In the genomic region with DNA sequence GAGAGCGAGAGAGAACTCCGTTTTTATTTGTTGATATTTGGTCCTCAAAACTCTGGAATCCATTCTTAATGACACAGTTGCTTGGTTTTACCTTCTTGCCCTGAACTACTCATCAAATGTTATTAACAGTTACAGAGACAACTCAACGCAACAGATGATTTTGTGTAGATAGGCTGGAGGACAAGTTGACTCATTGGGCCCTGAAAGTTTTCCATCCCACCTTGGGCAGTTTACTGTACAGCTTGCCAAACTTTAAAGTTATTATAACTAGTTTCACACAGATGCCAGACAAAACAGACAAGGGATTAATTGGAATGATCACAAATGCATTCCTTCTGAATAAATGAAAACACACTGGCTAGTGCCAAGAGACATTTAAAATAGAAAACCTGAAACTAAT, we compare ENCODE assay signal across 18 cellular contexts.
DNase-seq lines count a peak whose midpoint lies in the region; ATAC-seq and TF ChIP-seq lines count a peak whose summit lies in the region.
"Had no signal": no experiment of that assay in that cellular context is flagged by ENCODE, and none has a peak within 500 bp of the region (broad histone marks: within the 10 kb centered on the region; RNA-seq: fewer than 3 reads in every experiment).

No MANE protein-coding gene starts in this region.

- H3K36me3 ChIP-seq in IMR-90 (ENCODE audit: control insufficient read depth, insufficient read depth, low read length) = no peaks in the 10 kb centered on the region
- H3K36me3 ChIP-seq: BE2C had no signal

- H3K27me3 ChIP-seq in IMR-90 (ENCODE audit: control insufficient read depth, insufficient read depth, low read length) = no peaks in the 10 kb centered on the region
- H3K27me3 ChIP-seq: BE2C had no signal

- no CpG with 5 or more reads among the region's 3 CpGs for WGBS in IMR-90 (ENCODE audit: extremely low coverage in 2 of 2, insufficient read length in 1 of 2), 2 experiments

- POLR2A ChIA-PET in IMR-90 (lab: Charles Lee; ENCODE audit: unreplicated experiment) = no interaction called here

- no peak overlapping the region for H2BK15ac ChIP-seq in IMR-90 (ENCODE audit: low read depth, low read length)

- no peak overlapping the region for H3K18ac ChIP-seq in IMR-90 (ENCODE audit: low read depth, low read length)

- no peak overlapping the region for H3K14ac ChIP-seq in IMR-90 (replicated peaks; ENCODE audit: low read depth, low read length)

- no peak overlapping the region for H3K27ac ChIP-seq in IMR-90 (ENCODE audit: insufficient read depth, low read length)

- TF ChIP-seq POLR2A in IMR-90 (IDR thresholded peaks at IDR 0.05; ENCODE audit: low read depth, low read length) = no peak

- H3K4me3 Mint-ChIP-seq in progenitor cell of endocrine pancreas (ENCODE audit: low read depth) = no peak overlapping the region
- H3K4me3 Mint-ChIP-seq: CD4-positive, CD25-positive, alpha-beta regulatory T cell; CD8-positive, alpha-beta memory T cell had no signal

- DNase-seq in GM03348 (ENCODE audit: low spot score) = peak; percentile 14
- peak; percentile 18 for DNase-seq in IMR-90
- peak; percentile 2 to 7 for DNase-seq in dermis microvascular lymphatic vessel endothelial cell (ENCODE audit: low read depth in 2 of 2)
- peak; percentile 38 for DNase-seq in iris pigment epithelial cell (ENCODE audit: low read depth)
- DNase-seq in progenitor cell of endocrine pancreas (ENCODE audit: low spot score, unreplicated experiment) = no peak
- no peak for DNase-seq in stimulated activated CD4-positive, alpha-beta T cell treated with anti-CD3 and anti-CD28 coated beads, Interleukin-2, amount 100 ng/mL, for 48 hours
- DNase-seq in ACHN = no peak
- DNase-seq: BE2C; C1 segment of cervical spinal cord; CD4-positive, CD25-positive, alpha-beta regulatory T cell; CD8-positive, alpha-beta memory T cell; COR-L47; DMS 273 treated with DMSO at 0.1 percent for 48 hours; DMS53; DND-41; GOT3; H7 had no signal

- peaks cover 15% of the 10 kb centered on the region for H3K4me1 Mint-ChIP-seq in progenitor cell of endocrine pancreas (ENCODE audit: low read depth)
- H3K4me1 Mint-ChIP-seq: CD8-positive, alpha-beta memory T cell had no signal

- H3K36me3 Mint-ChIP-seq in progenitor cell of endocrine pancreas (ENCODE audit: insufficient read depth) = peaks cover 1% of the 10 kb centered on the region

- no peak overlapping the region for H2AFZ ChIP-seq in IMR-90 (replicated peaks; ENCODE audit: low read length, poor library complexity)

- TF ChIP-seq CTCF in IMR-90 (conservative IDR thresholded peaks at IDR 0.05; ENCODE audit: low read depth, low read length) (no peak), progenitor cell of endocrine pancreas (IDR thresholded peaks at IDR 0.05; ENCODE audit: unreplicated experiment) (no peak)

- no peak overlapping the region for H3K23ac ChIP-seq in IMR-90 (ENCODE audit: low read depth, low read length)

- no peak overlapping the region for H3K4me3 ChIP-seq in IMR-90 (ENCODE audit: insufficient read depth, low read depth, low read length)

- CTCF ChIA-PET in IMR-90 (lab: Yijun Ruan, JAX) = interaction anchor here (0.6 to 1.4 kb wide), 2 partner anchors 165 to 264 kb away, joined by 3 to 5 read pairs; no protein-coding TSS in a partner anchor

- H3K9ac ChIP-seq in IMR-90 (ENCODE audit: low read depth, low read length) = no peak overlapping the region

- in situ Hi-C loops in IMR-90 (cut with MboI; ENCODE audit: low sequenced_read_pairs) (no loop called here), ACHN (cut with HindIII; ENCODE audit: low pct_ligation_motif_present, low pct_unique_long_range_greater_than_20kb, low sequenced_read_pairs) (no loop called here)

- no peaks in the 10 kb centered on the region for H3K9me1 ChIP-seq in IMR-90 (ENCODE audit: insufficient read depth, low read length)

- no peak overlapping the region for H3K4ac ChIP-seq in IMR-90 (ENCODE audit: low read depth, low read length)

- H3K4me1 ChIP-seq in IMR-90 (ENCODE audit: control insufficient read depth, insufficient read depth, low read length) = no peaks in the 10 kb centered on the region
- H3K4me1 ChIP-seq: BE2C had no signal

- no peak overlapping the region for H4K8ac ChIP-seq in IMR-90 (ENCODE audit: low read depth in 2 of 2, low read length in 2 of 2)

- H4K5ac ChIP-seq in IMR-90 (ENCODE audit: low read depth, low read length) = no peak overlapping the region

- H2BK5ac ChIP-seq in IMR-90 (ENCODE audit: low read depth, low read length, poor library complexity, severe bottlenecking) = no peak overlapping the region

- H2BK120ac ChIP-seq in IMR-90 (ENCODE audit: low read depth, low read length) = no peak overlapping the region

- no peak overlapping the region for H4K91ac ChIP-seq in IMR-90 (ENCODE audit: insufficient read depth, low read depth, low read length)

- intact Hi-C loops in IMR-90 (cut with micrococcal nuclease) = no loop called here

- TF ChIP-seq RAD21 in IMR-90 (IDR thresholded peaks at IDR 0.05; ENCODE audit: low read length) = no peak

- no peak overlapping the region for H2BK20ac ChIP-seq in IMR-90 (ENCODE audit: low read depth, low read length)

- H3K9me3 Mint-ChIP-seq in progenitor cell of endocrine pancreas (ENCODE audit: low read depth) = no peaks in the 10 kb centered on the region
- H3K9me3 Mint-ChIP-seq: CD4-positive, CD25-positive, alpha-beta regulatory T cell; CD8-positive, alpha-beta memory T cell had no signal

- H3K27me3 Mint-ChIP-seq in progenitor cell of endocrine pancreas = no peaks in the 10 kb centered on the region
- H3K27me3 Mint-ChIP-seq: CD4-positive, CD25-positive, alpha-beta regulatory T cell; CD8-positive, alpha-beta memory T cell had no signal

- no peaks in the 10 kb centered on the region for H3K9me3 ChIP-seq in IMR-90 (ENCODE audit: control insufficient read depth, insufficient read depth, low read length)
- H3K9me3 ChIP-seq: BE2C had no signal

- no peak overlapping the region for H2AK5ac ChIP-seq in IMR-90 (ENCODE audit: low read depth, low read length)

- dilution Hi-C loops in IMR-90 (cut with HindIII; ENCODE audit: low sequenced_read_pairs, unreplicated experiment) = no loop called here

- BruUV-seq in IMR-90 (replicated peaks; lab: Mats Ljungman, UMichigan) = no TSS peak

- H3K27ac Mint-ChIP-seq in progenitor cell of endocrine pancreas = no peak overlapping the region
- H3K27ac Mint-ChIP-seq: CD4-positive, CD25-positive, alpha-beta regulatory T cell; CD8-positive, alpha-beta memory T cell had no signal

- no peaks in the 10 kb centered on the region for H3K79me1 ChIP-seq in IMR-90 (ENCODE audit: low read depth in 1 of 2, low read length in 2 of 2)

- no peak for ATAC-seq in IMR-90 (ENCODE audit: low read depth)
- ATAC-seq: HCT116 had no signal

- no peaks in the 10 kb centered on the region for H4K20me1 ChIP-seq in IMR-90 (ENCODE audit: insufficient read depth, low read length)

- H3K4me2 ChIP-seq in IMR-90 (ENCODE audit: low read depth, low read length) = no peak overlapping the region

- no peak overlapping the region for H3K56ac ChIP-seq in IMR-90 (ENCODE audit: extremely low read depth, insufficient read depth, low read length)

- H2AK9ac ChIP-seq in IMR-90 (replicated peaks; ENCODE audit: low read depth, low read length, poor library complexity) = no peak overlapping the region

TF ChIP-seq in IMR-90, 13 proteins besides CTCF, POLR2A, EP300 and RAD21:
- TF ChIP-seq MAFK (IDR thresholded peaks at IDR 0.05; ENCODE audit: low read depth, low read length) (no peak), NFE2L2 (IDR thresholded peaks at IDR 0.05; ENCODE audit: low read depth, low read length) (no peak), CHD1 (IDR thresholded peaks at IDR 0.05; ENCODE audit: low read depth, low read length) (no peak), MAZ (IDR thresholded peaks at IDR 0.05; ENCODE audit: borderline replicate concordance, low read depth, low read length) (no peak), BHLHE40 (IDR thresholded peaks at IDR 0.05; ENCODE audit: low read depth, low read length) (no peak), USF2 (IDR thresholded peaks at IDR 0.05; ENCODE audit: low read depth, low read length) (no peak), MXI1 (IDR thresholded peaks at IDR 0.05; ENCODE audit: borderline replicate concordance, low read depth, low read length) (no peak), FOS (IDR thresholded peaks at IDR 0.05; ENCODE audit: low read depth, low read length) (no peak), SMC3 (IDR thresholded peaks at IDR 0.05; ENCODE audit: low read depth, low read length) (no peak), RCOR1 (IDR thresholded peaks at IDR 0.05; ENCODE audit: insufficient replicate concordance, low read length) (no peak), CEBPB (IDR thresholded peaks at IDR 0.05; ENCODE audit: low read depth, low read length) (no peak)
- TF ChIP-seq, protein P1, sequence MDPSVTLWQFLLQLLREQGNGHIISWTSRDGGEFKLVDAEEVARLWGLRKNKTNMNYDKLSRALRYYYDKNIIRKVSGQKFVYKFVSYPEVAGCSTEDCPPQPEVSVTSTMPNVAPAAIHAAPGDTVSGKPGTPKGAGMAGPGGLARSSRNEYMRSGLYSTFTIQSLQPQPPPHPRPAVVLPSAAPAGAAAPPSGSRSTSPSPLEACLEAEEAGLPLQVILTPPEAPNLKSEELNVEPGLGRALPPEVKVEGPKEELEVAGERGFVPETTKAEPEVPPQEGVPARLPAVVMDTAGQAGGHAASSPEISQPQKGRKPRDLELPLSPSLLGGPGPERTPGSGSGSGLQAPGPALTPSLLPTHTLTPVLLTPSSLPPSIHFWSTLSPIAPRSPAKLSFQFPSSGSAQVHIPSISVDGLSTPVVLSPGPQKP (IDR thresholded peaks at IDR 0.05; ENCODE audit: borderline replicate concordance, low read depth, low read length) = no peak

Comparison
In these comparisons a context has a peak if more than half of its experiments do, and no peak if none do; other contexts are left out.
1. DNase-seq: peak in GM03348 (single experiment), IMR-90 (single experiment), dermis microvascular lymphatic vessel endothelial cell (2 of 2) and iris pigment epithelial cell (single experiment); none in progenitor cell of endocrine pancreas (single experiment), stimulated activated CD4-positive, alpha-beta T cell treated with anti-CD3 and anti-CD28 coated beads, Interleukin-2, amount 100 ng/mL, for 48 hours (0 of 2) and ACHN (single experiment).